In the genomic region with DNA sequence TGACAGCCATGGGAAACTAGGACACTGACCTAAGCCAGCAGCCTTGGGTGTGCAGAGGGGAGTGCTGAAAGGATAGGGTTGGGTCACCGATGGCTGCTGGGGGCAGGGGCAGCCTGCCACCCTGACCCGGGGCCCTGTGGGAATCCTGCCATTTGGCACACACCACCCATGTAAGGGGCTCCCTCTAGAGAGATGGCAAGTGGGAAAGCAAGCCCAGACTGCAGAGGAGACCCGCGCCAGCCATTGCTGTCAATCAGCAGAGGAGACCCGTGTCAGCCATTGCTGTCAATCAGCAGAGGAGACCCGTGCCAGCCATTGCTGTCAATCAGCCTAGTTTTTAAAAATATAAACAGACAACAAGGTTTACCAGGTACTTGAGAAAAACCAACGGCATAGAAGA, we compare ENCODE assay signal across 18 cellular contexts. TPM values are rescaled to one million over a fixed set of nuclear protein-coding genes. Genes with fewer than 3 reads are reported as not detected.
DNase-seq lines count a peak whose midpoint lies in the region; ATAC-seq and TF ChIP-seq lines count a peak whose summit lies in the region.
"Had no signal": no experiment of that assay in that cellular context is flagged by ENCODE, and none has a peak within 500 bp of the region (broad histone marks: within the 10 kb centered on the region; RNA-seq: fewer than 3 reads in every experiment).

No MANE protein-coding gene starts in this region.

- no peak for TF ChIP-seq CTCF in spleen (IDR thresholded peaks at IDR 0.05 in 8 of 11, conservative IDR thresholded peaks at IDR 0.05 in 3 of 11)

- H3K36me3 ChIP-seq in spleen (no peaks in the 10 kb centered on the region), HAP-1 (replicated peaks) (no peaks in the 10 kb centered on the region)

- H3K27me3 ChIP-seq in spleen (replicated peaks in 1 of 7) = peaks cover 0 to 35% (median 0%) of the 10 kb centered on the region in 7 donors
- H3K27me3 ChIP-seq in HAP-1 (ENCODE audit: low read depth) = no peaks in the 10 kb centered on the region

- in situ Hi-C loops in HAP-1 (cut with MboI; ENCODE audit: low sequenced_read_pairs) = no loop called here

- intact Hi-C loops in spleen (cut with DNase I; ENCODE audit: low total_unique reads) = no loop called here

- H3K9me3 ChIP-seq in spleen = no peaks in the 10 kb centered on the region
- no peaks in the 10 kb centered on the region for H3K9me3 ChIP-seq in HAP-1

- no peak for TF ChIP-seq POLR2A in spleen (IDR thresholded peaks at IDR 0.05)

- H3K4me1 ChIP-seq in spleen (no peaks in the 10 kb centered on the region), HAP-1 (no peaks in the 10 kb centered on the region)

- ATAC-seq in GM19397 (IDR thresholded peaks at IDR 0.05; ENCODE audit: unreplicated experiment) = no peak
- ATAC-seq: GM12878, GM23338 had no signal

- DNase-seq in activated effector memory CD4-positive, alpha-beta T cell treated with anti-CD3 and anti-CD28 coated beads, Interleukin-2, amount 50 U/mL, for 16 hours = peak; percentile 61
- DNase-seq in activated effector memory CD4-positive, alpha-beta T cell treated with Interleukin-2 at 50 U/mL for 16 hours = no peak
- DNase-seq in mesenteric fat pad (ENCODE audit: low spot score) = peak; percentile 78
- DNase-seq in spleen = peak; percentile 59
- DNase-seq in HAP-1 (ENCODE audit: low spot score in 2 of 2) = no peak
- DNase-seq in NCI-H524 (lab: John Stamatoyannopoulos, UW) = no peak
- DNase-seq: CD8-positive, alpha-beta memory T cell; H7 had no signal

- H3K27ac ChIP-seq in spleen = no peak overlapping the region
- H3K27ac ChIP-seq: 22Rv1 had no signal

- no peak overlapping the region for H3K4me3 ChIP-seq in spleen
- no peak overlapping the region for H3K4me3 ChIP-seq in HAP-1
- H3K4me3 ChIP-seq: GM12878, GM23338 had no signal

- WGBS in spleen, 5 donors = 81 to 92% (median 88%) methylated on average over 6 to 7 of the region's 7 CpGs

RNA-seq across cellular contexts. Expression of gene PRKAG2, which starts 27.4 kb away (rescaled TPM):
- total RNA-seq in mesenteric fat pad (61.2 TPM), spleen (10 to 100 TPM; 25.6 to 50.9 (median 41.3) TPM)
- 10 to 100 TPM; 15.8 to 31.4 (median 18.3) TPM for polyA plus RNA-seq in spleen

RNA-seq across cellular contexts. Expression of gene GALNTL5, which starts 52.0 kb away (rescaled TPM):
- total RNA-seq in mesenteric fat pad (not detected), spleen (not detected)
- not detected for polyA plus RNA-seq in spleen
- total RNA-seq: A673; CD8-positive, alpha-beta memory T cell; Daoy; GM12878; GM23338; H7; HT1080 had no signal
- polyA plus RNA-seq: BJ; CD14-positive monocyte; CD8-positive, alpha-beta memory T cell; GM12878; GM23338; IgD-negative memory B cell had no signal

Comparison
In these comparisons a context has a peak if more than half of its experiments do, and no peak if none do; other contexts are left out.
1. DNase-seq: peak in activated effector memory CD4-positive, alpha-beta T cell treated with anti-CD3 and anti-CD28 coated beads, Interleukin-2, amount 50 U/mL, for 16 hours (single experiment), mesenteric fat pad (single experiment) and spleen (single experiment); none in activated effector memory CD4-positive, alpha-beta T cell treated with Interleukin-2 at 50 U/mL for 16 hours (single experiment), HAP-1 (0 of 2) and NCI-H524 (0 of 2).